ENCODE assay signal across 27 cellular contexts in genomic region chr18:30016179-30016578, GRCh38.
DNase-seq lines count a peak whose midpoint lies in the region; ATAC-seq, FAIRE-seq and TF ChIP-seq lines count a peak whose summit lies in the region.
"Had no signal": no experiment of that assay in that cellular context is flagged by ENCODE, and none has a peak within 500 bp of the region (broad histone marks: within the 10 kb centered on the region; RNA-seq: fewer than 3 reads in every experiment).

No MANE protein-coding gene starts in this region.

- H3K4me3 ChIP-seq in HepG2 (replicated peaks in 1 of 3; ENCODE audit: insufficient read depth in 1 of 3, low read depth in 2 of 3, low read length in 3 of 3) (no peak overlapping the region), right lobe of liver (no peak overlapping the region)
- H3K4me3 ChIP-seq: esophagus squamous epithelium, Peyer's patch, SJSA1, suprapubic skin had no signal

- H3K4me1 ChIP-seq in HepG2 (ENCODE audit: insufficient read depth, low read length) (no peaks in the 10 kb centered on the region), right lobe of liver (no peaks in the 10 kb centered on the region), foreskin keratinocyte (no peaks in the 10 kb centered on the region)
- H3K4me1 ChIP-seq: esophagus squamous epithelium, Peyer's patch, SJSA1, suprapubic skin had no signal

- H3K4me2 ChIP-seq in HepG2 (ENCODE audit: low read depth, low read length), result no peak overlapping the region

- H3K27me3 ChIP-seq in HepG2 (ENCODE audit: control insufficient read depth in 1 of 2, insufficient read depth in 2 of 2, low read length in 2 of 2), result no peaks in the 10 kb centered on the region
- H3K27me3 ChIP-seq in right lobe of liver, result no peaks in the 10 kb centered on the region
- no peaks in the 10 kb centered on the region for H3K27me3 ChIP-seq in foreskin keratinocyte
- H3K27me3 ChIP-seq: esophagus squamous epithelium, Peyer's patch, SJSA1, suprapubic skin had no signal

- TF ChIP-seq CTCF in HepG2 (CRISPR knock-in tag; IDR thresholded peaks at IDR 0.05) (no peak), right lobe of liver (IDR thresholded peaks at IDR 0.05) (no peak), RWPE1 (conservative IDR thresholded peaks at IDR 0.05; ENCODE audit: low read depth) (no peak), foreskin keratinocyte (conservative IDR thresholded peaks at IDR 0.05) (no peak)

- H4K20me1 ChIP-seq in HepG2 (ENCODE audit: insufficient read depth, low read length), result no peaks in the 10 kb centered on the region

- no peak for ATAC-seq in HepG2
- no peak for ATAC-seq in right lobe of liver
- peak; percentile 59 for ATAC-seq in foreskin keratinocyte
- no peak for ATAC-seq in GM21737 (IDR thresholded peaks at IDR 0.05; ENCODE audit: unreplicated experiment)

- no peaks in the 10 kb centered on the region for H3K79me2 ChIP-seq in HepG2 (ENCODE audit: insufficient read depth, low read length)

- H3K9me3 ChIP-seq in HepG2 (ENCODE audit: low read length) (no peaks in the 10 kb centered on the region), right lobe of liver (no peaks in the 10 kb centered on the region)
- H3K9me3 ChIP-seq: esophagus squamous epithelium, Peyer's patch, SJSA1, suprapubic skin had no signal

- TF ChIP-seq EP300 in HepG2 (IDR thresholded peaks at IDR 0.05; ENCODE audit: low read depth in 2 of 2, low read length in 2 of 2) (no peak), HepG2 (CRISPR knock-in tag; IDR thresholded peaks at IDR 0.05; ENCODE audit: borderline replicate concordance) (no peak)

- H3K36me3 ChIP-seq in HepG2 (replicated peaks in 1 of 2; ENCODE audit: control insufficient read depth in 1 of 2, insufficient read depth in 2 of 2, low read length in 2 of 2) (no peaks in the 10 kb centered on the region), right lobe of liver (no peaks in the 10 kb centered on the region)
- H3K36me3 ChIP-seq: esophagus squamous epithelium, Peyer's patch, SJSA1, suprapubic skin had no signal

- TF ChIP-seq POLR2A in HepG2 (IDR thresholded peaks at IDR 0.05; ENCODE audit: insufficient read depth in 1 of 2, low read depth in 2 of 2, low read length in 2 of 2) (no peak), right lobe of liver (IDR thresholded peaks at IDR 0.05) (no peak)

- BruUV-seq in HepG2 (replicated peaks; lab: Mats Ljungman, UMichigan), result no TSS peak

- POLR2A ChIA-PET in HepG2 (lab: Yijun Ruan, JAX), result no interaction called here
- POLR2A ChIA-PET in RWPE1 (lab: Yijun Ruan, JAX; ENCODE audit: low non-redundant PET), result no interaction called here

- DNase-seq in HepG2 (ENCODE audit: low spot score) (no peak), right lobe of liver (no peak), RWPE1 (ENCODE audit: low spot score) (peak; percentile 1), foreskin keratinocyte (peak; percentile 26 to 54), DMS 273 (lab: John Stamatoyannopoulos, UW; ENCODE audit: unreplicated experiment) (no peak), NOMO-1 treated with DMSO at 0.1 percent for 48 hours (lab: John Stamatoyannopoulos, UW; ENCODE audit: unreplicated experiment) (no peak), NCI-H2029 treated with DMSO at 0.1 percent for 48 hours (lab: John Stamatoyannopoulos, UW) (no peak)
- DNase-seq: activated CD4-positive, alpha-beta T cell treated with anti-CD3 and anti-CD28 coated beads, Interleukin-2, amount 50 U/mL, for 4 hours; activated CD4-positive, CD25-positive, alpha-beta regulatory T cell; activated CD8-positive, alpha-beta memory T cell treated with anti-CD3 and anti-CD28 coated beads, Interleukin-2, amount 50 U/mL, for 4 hours; activated naive CD4-positive, alpha-beta T cell treated with anti-CD3 and anti-CD28 coated beads, Interleukin-2, amount 50 U/mL, for 16 hours; AML-193; amygdala; CD4-positive, alpha-beta memory T cell; esophagus squamous epithelium; mesenchymal stem cell; NCI-H187; NCI-H2171 treated with DMSO at 0.1 percent for 48 hours; NCI-H524 treated with DMSO at 0.1 percent for 48 hours; Peyer's patch; posterior cingulate gyrus; stimulated activated naive CD4-positive, alpha-beta T cell had no signal

- no peak overlapping the region for H3K9ac ChIP-seq in HepG2 (ENCODE audit: insufficient read depth, low read depth, low read length)

- intact Hi-C loops in HepG2 (cut with micrococcal nuclease; ENCODE audit: unreplicated experiment), result no loop called here
- intact Hi-C loops in right lobe of liver (cut with DNase I), result no loop called here

- no peak overlapping the region for H2AFZ ChIP-seq in HepG2 (ENCODE audit: low read length)

- CTCF ChIA-PET in HepG2 (lab: Yijun Ruan, JAX; ENCODE audit: low intra/inter-chr PET ratio, low total read pairs) (no interaction called here), RWPE1 (lab: Yijun Ruan, JAX) (no interaction called here)

- FAIRE-seq in HepG2 (lab: Jason Lieb, UNC), result no peak
- FAIRE-seq: frontal cortex, H54 had no signal

- WGBS in HepG2 (ENCODE audit: low lambda C conversion rate), result 2% methylated on average over 2 of the region's 2 CpGs
- WGBS in right lobe of liver (ENCODE audit: insufficient coverage, low coverage, low lambda C conversion rate, missing lambda C conversion rate), result 61% methylated on average over 2 of the region's 2 CpGs

- H3K27ac ChIP-seq in HepG2 (ENCODE audit: extremely low read length, insufficient read depth, low read length) (no peak overlapping the region), right lobe of liver (no peak overlapping the region), RWPE1 (no peak overlapping the region), foreskin keratinocyte (no peak overlapping the region)
- H3K27ac ChIP-seq: esophagus squamous epithelium, Peyer's patch, SJSA1, suprapubic skin had no signal

- TF ChIP-seq RAD21 in HepG2 (CRISPR knock-in tag; IDR thresholded peaks at IDR 0.05), result no peak

- in situ Hi-C loops in HepG2 (cut with HindIII; ENCODE audit: extremely low pct_ligation_motif_present, low pct_unique_long_range_greater_than_20kb), result no loop called here

TF ChIP-seq in HepG2, 621 proteins besides CTCF, POLR2A, EP300 and RAD21:
- TF ChIP-seq NFE2L2 (IDR thresholded peaks at IDR 0.05; ENCODE audit: low read length), result peak; percentile 62
- no peak for TF ChIP-seq FOXA1 (IDR thresholded peaks at IDR 0.05)
- TF ChIP-seq FOXA1 (CRISPR knock-in tag; IDR thresholded peaks at IDR 0.05), result no peak

Comparison
In these comparisons a context has a peak if more than half of its experiments do, and no peak if none do; other contexts are left out.
1. DNase-seq: peak in RWPE1 (single experiment) and foreskin keratinocyte (2 of 2); none in HepG2 (single experiment), right lobe of liver (0 of 3), DMS 273 (single experiment), NOMO-1 treated with DMSO at 0.1 percent for 48 hours (single experiment) and NCI-H2029 treated with DMSO at 0.1 percent for 48 hours (single experiment).